8 cellular contexts compared by ENCODE assay signal in the genomic region with DNA sequence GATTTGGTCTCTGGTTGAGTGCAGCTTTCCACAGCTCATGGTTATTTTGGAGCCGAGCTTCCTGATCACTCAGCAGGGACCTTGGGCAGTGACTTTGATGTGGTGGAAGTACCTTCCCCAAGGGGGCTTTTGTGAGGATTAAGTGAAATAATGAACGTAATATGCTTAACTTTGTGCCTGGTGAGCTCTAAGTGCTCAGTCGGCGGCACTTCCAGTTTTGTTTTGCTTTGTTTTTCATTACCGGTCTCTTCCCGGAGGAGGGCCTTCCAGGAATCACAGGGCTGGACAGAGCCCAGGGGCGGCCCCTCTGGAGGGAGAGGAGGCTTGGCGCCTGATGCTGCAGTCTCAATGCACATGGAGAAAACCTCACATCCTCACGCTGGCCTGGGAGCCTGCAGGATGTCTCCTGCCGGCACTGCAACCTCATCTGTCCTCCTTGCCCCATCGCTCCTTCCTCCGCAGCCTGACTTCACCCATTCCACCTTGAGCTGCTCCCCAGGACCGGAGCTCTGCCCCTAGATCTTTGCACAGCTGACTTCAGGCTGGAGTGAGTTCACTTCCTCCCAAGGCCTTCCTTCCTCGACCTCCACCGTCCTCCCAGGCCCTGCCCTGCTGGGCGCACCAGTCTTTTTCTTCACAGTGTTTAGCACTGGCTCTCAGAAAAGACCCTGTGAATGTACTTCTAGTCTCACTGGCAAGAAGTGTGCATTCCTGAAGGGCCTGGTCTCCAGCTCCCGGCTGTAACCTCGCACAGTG. TPM values are rescaled to one million over a fixed set of nuclear protein-coding genes. Genes with fewer than 3 reads are reported as not detected.
DNase-seq lines count a peak whose midpoint lies in the region; ATAC-seq and TF ChIP-seq lines count a peak whose summit lies in the region.

No MANE protein-coding gene starts in this region.

- DNase-seq in 8988T (peak; percentile 46), HFFc6 (peak; percentile 41), left ventricle myocardium inferior (peak; percentile 79), progenitor cell of endocrine pancreas (ENCODE audit: low spot score, unreplicated experiment) (no peak), NCI-H446 (lab: John Stamatoyannopoulos, UW) (no peak)
- DNase-seq in activated CD8-positive, alpha-beta memory T cell treated with anti-CD3 and anti-CD28 coated beads for 24 hours, result no peak

- peak overlapping the region; percentile 89 for H3K27ac Mint-ChIP-seq in HFFc6
- peak overlapping the region; percentile 76 for H3K27ac Mint-ChIP-seq in activated naive CD8-positive, alpha-beta T cell
- peak overlapping the region; percentile 82 for H3K27ac Mint-ChIP-seq in progenitor cell of endocrine pancreas

- no peaks in the 10 kb centered on the region for H3K9me3 ChIP-seq in left ventricle myocardium inferior (replicated peaks)

- H3K4me3 ChIP-seq in left ventricle myocardium inferior, result peak overlapping the region; percentile 98

- peaks cover 98% of the 10 kb centered on the region for H3K4me1 ChIP-seq in left ventricle myocardium inferior

- TF ChIP-seq CTCF in HFFc6 (IDR thresholded peaks at IDR 0.05), result no peak
- no peak for TF ChIP-seq CTCF in left ventricle myocardium inferior (IDR thresholded peaks at IDR 0.05; ENCODE audit: borderline replicate concordance)
- no peak for TF ChIP-seq CTCF in progenitor cell of endocrine pancreas (IDR thresholded peaks at IDR 0.05; ENCODE audit: unreplicated experiment)

- H3K4me3 Mint-ChIP-seq in HFFc6 (peak overlapping the region; percentile 91), progenitor cell of endocrine pancreas (ENCODE audit: low read depth) (peak overlapping the region; percentile 74)
- H3K4me3 Mint-ChIP-seq in activated naive CD8-positive, alpha-beta T cell, result peak overlapping the region; percentile 91

- peak overlapping the region; percentile 98 for H3K27ac ChIP-seq in left ventricle myocardium inferior (replicated peaks)

- 0 out of 2 replicates have a peak, but pooled peaks cover 5% of the 10 kb centered on the region for H3K36me3 Mint-ChIP-seq in HFFc6 (ENCODE audit: low read depth)
- peaks cover 11% of the 10 kb centered on the region for H3K36me3 Mint-ChIP-seq in activated naive CD8-positive, alpha-beta T cell
- H3K36me3 Mint-ChIP-seq in progenitor cell of endocrine pancreas (ENCODE audit: insufficient read depth), result peaks cover 7% of the 10 kb centered on the region

- ATAC-seq in HG02973 (IDR thresholded peaks at IDR 0.05; ENCODE audit: unreplicated experiment), result no peak

- intact Hi-C loops in left ventricle myocardium inferior (cut with micrococcal nuclease), result no loop called here

- H3K27me3 Mint-ChIP-seq in HFFc6 (ENCODE audit: insufficient read depth) (0 out of 2 replicates have a peak, but pooled peaks cover 2% of the 10 kb centered on the region), progenitor cell of endocrine pancreas (peaks cover 4% of the 10 kb centered on the region)
- no peaks in the 10 kb centered on the region for H3K27me3 Mint-ChIP-seq in activated naive CD8-positive, alpha-beta T cell

- H3K36me3 ChIP-seq in left ventricle myocardium inferior, result no peaks in the 10 kb centered on the region

- no peaks in the 10 kb centered on the region for H3K9me3 Mint-ChIP-seq in HFFc6
- peaks cover 2% of the 10 kb centered on the region for H3K9me3 Mint-ChIP-seq in activated naive CD8-positive, alpha-beta T cell (ENCODE audit: low read depth)
- H3K9me3 Mint-ChIP-seq in progenitor cell of endocrine pancreas (ENCODE audit: low read depth), result no peaks in the 10 kb centered on the region

- H3K4me1 Mint-ChIP-seq in HFFc6 (ENCODE audit: low read depth) (peaks cover 51% of the 10 kb centered on the region), progenitor cell of endocrine pancreas (ENCODE audit: low read depth) (peaks cover 31% of the 10 kb centered on the region)
- H3K4me1 Mint-ChIP-seq in activated naive CD8-positive, alpha-beta T cell (ENCODE audit: low read depth), result peaks cover 78% of the 10 kb centered on the region

- no peaks in the 10 kb centered on the region for H3K27me3 ChIP-seq in left ventricle myocardium inferior (ENCODE audit: low read depth)

RNA-seq across cellular contexts. Expression of gene PLEKHF1, which starts 1.6 kb away (rescaled TPM):
- total RNA-seq in HFFc6 (2021; fragmentation: NEBNext Ultra II Directional; extraction: Animal tissue kit (Norgen Biotek cat#: 25700)), result 1 to 10 TPM; 1.4 to 2.8 (median 2.6) TPM
- total RNA-seq in left ventricle myocardium inferior (27.8 TPM), progenitor cell of endocrine pancreas (7.9 and 9.6 TPM in 2 replicates)

RNA-seq across cellular contexts. Expression of gene C19orf12, which starts 48.2 kb away (rescaled TPM):
- total RNA-seq in HFFc6 (2021; fragmentation: NEBNext Ultra II Directional; extraction: Animal tissue kit (Norgen Biotek cat#: 25700)), result 10 to 100 TPM; 23.3 to 32.7 (median 24.7) TPM
- total RNA-seq in left ventricle myocardium inferior (48.6 TPM), progenitor cell of endocrine pancreas (35.2 and 37.6 TPM in 2 replicates)

Comparison
In these comparisons a context has a peak if more than half of its experiments do, and no peak if none do; other contexts are left out.
1. DNase-seq: peak in 8988T (single experiment), HFFc6 (single experiment) and left ventricle myocardium inferior (single experiment); none in progenitor cell of endocrine pancreas (single experiment), NCI-H446 (0 of 2) and activated CD8-positive, alpha-beta memory T cell treated with anti-CD3 and anti-CD28 coated beads for 24 hours (single experiment).
2. Peak in every context shown above with its lines, with median percentiles within 50 percentile points of each other: H3K27ac Mint-ChIP-seq and H3K4me3 Mint-ChIP-seq.